9 cellular contexts compared by ENCODE assay signal in genomic region chr10:88254091-88254490, GRCh38.
DNase-seq lines count a peak whose midpoint lies in the region; ATAC-seq and TF ChIP-seq lines count a peak whose summit lies in the region.
"Had no signal": no experiment of that assay in that cellular context is flagged by ENCODE, and none has a peak within 500 bp of the region (broad histone marks: within the 10 kb centered on the region; RNA-seq: fewer than 3 reads in every experiment).

No MANE protein-coding gene starts in this region.

- in situ Hi-C loops in astrocyte of the spinal cord (cut with HindIII; ENCODE audit: low sequenced_read_pairs) = no loop called here

- TF ChIP-seq CTCF in GM12865 (IDR thresholded peaks at IDR 0.05; ENCODE audit: insufficient read depth, low read depth, low read length, missing control alignments) (no peak), astrocyte of the spinal cord (IDR thresholded peaks at IDR 0.05; ENCODE audit: low read depth, low read length) (no peak), omental fat pad (IDR thresholded peaks at IDR 0.05) (no peak)

- peak; percentile 63 for ATAC-seq in omental fat pad (ENCODE audit: low FRiP score)
- ATAC-seq in GM19455 (IDR thresholded peaks at IDR 0.05; ENCODE audit: unreplicated experiment) = no peak
- no peak for ATAC-seq in GM19324 (IDR thresholded peaks at IDR 0.05; ENCODE audit: low FRiP score, unreplicated experiment)
- ATAC-seq: HepG2 had no signal

- H3K4me3 ChIP-seq in GM12865 (ENCODE audit: low read depth, low read length) (no peak overlapping the region), astrocyte of the spinal cord (ENCODE audit: low read depth, low read length) (no peak overlapping the region)

- DNase-seq in GM12865 (ENCODE audit: low read depth) = peak; percentile 45
- DNase-seq in HT-29 (ENCODE audit: low spot score) = peak; percentile 65
- peak; percentile 82 for DNase-seq in astrocyte of the spinal cord (ENCODE audit: low read depth, low spot score)
- DNase-seq in omental fat pad (ENCODE audit: low spot score) = no peak
- no peak for DNase-seq in activated CD4-positive, alpha-beta T cell treated with anti-CD3 and anti-CD28 coated beads for 4 hours
- DNase-seq in GM19238 (ENCODE audit: insufficient read length, low spot score) = no peak

Comparison
In these comparisons a context has a peak if more than half of its experiments do, and no peak if none do; other contexts are left out.
1. DNase-seq: peak in GM12865 (single experiment), HT-29 (single experiment) and astrocyte of the spinal cord (single experiment); none in omental fat pad (single experiment), activated CD4-positive, alpha-beta T cell treated with anti-CD3 and anti-CD28 coated beads for 4 hours (0 of 2) and GM19238 (single experiment).